16 cellular contexts compared by ENCODE assay signal in genomic region chr2:241092677-241093076, GRCh38. TPM values are rescaled to one million over a fixed set of nuclear protein-coding genes. Genes with fewer than 3 reads are reported as not detected.
DNase-seq lines count a peak whose midpoint lies in the region; TF ChIP-seq lines count a peak whose summit lies in the region.
"Had no signal": no experiment of that assay in that cellular context is flagged by ENCODE, and none has a peak within 500 bp of the region (broad histone marks: within the 10 kb centered on the region; RNA-seq: fewer than 3 reads in every experiment).

No MANE protein-coding gene starts in this region.

- H3K9me3 ChIP-seq in endocrine pancreas (ENCODE audit: control insufficient read depth, low read length): no peaks in the 10 kb centered on the region

- H3K9ac ChIP-seq in endocrine pancreas (ENCODE audit: control insufficient read depth, insufficient read depth, low read length): no peak overlapping the region

- H3K27me3 Mint-ChIP-seq in HFFc6 (ENCODE audit: insufficient read depth) (peaks cover 2% of the 10 kb centered on the region; the same call in 1 of the 2 replicates), osteocyte (ENCODE audit: unreplicated experiment) (no peaks in the 10 kb centered on the region)
- H3K27me3 Mint-ChIP-seq: activated naive CD8-positive, alpha-beta T cell treated with anti-CD3 and anti-CD28 coated beads, Interleukin-2, amount 10 ng/mL, durations not matched to agents 7 days and 5 days had no signal

- no peaks in the 10 kb centered on the region for H3K27me3 ChIP-seq in endocrine pancreas (ENCODE audit: control insufficient read depth, insufficient read depth, low read length)

- H3K9me3 Mint-ChIP-seq in HFFc6 (no peaks in the 10 kb centered on the region), osteocyte (ENCODE audit: unreplicated experiment) (no peaks in the 10 kb centered on the region)
- H3K9me3 Mint-ChIP-seq: activated naive CD8-positive, alpha-beta T cell treated with anti-CD3 and anti-CD28 coated beads, Interleukin-2, amount 10 ng/mL, durations not matched to agents 7 days and 5 days; CD8-positive, alpha-beta memory T cell had no signal

- peak; percentile 68 for DNase-seq in DMS53 (lab: John Stamatoyannopoulos, UW)
- DNase-seq in DMS53 treated with DMSO at 0.1 percent for 48 hours (lab: John Stamatoyannopoulos, UW; ENCODE audit: unreplicated experiment): no peak
- no peak for DNase-seq in HFFc6
- DNase-seq in osteocyte (ENCODE audit: extremely low spot score, unreplicated experiment): no peak
- no peak for DNase-seq in NCI-H1092 (lab: John Stamatoyannopoulos, UW)
- DNase-seq in DMS79 treated with DMSO at 0.1 percent for 48 hours (lab: John Stamatoyannopoulos, UW): no peak
- no peak for DNase-seq in NCI-H2227 (lab: John Stamatoyannopoulos, UW; ENCODE audit: unreplicated experiment)
- DNase-seq: activated naive CD8-positive, alpha-beta T cell treated with anti-CD3 and anti-CD28 coated beads, Interleukin-2, amount 10 ng/mL, durations not matched to agents 7 days and 5 days; CD8-positive, alpha-beta memory T cell; central memory CD4-positive, alpha-beta T cell; HCEC 1CT; NCI-H524 treated with DMSO at 0.1 percent for 48 hours; occipital lobe; small intestine; stimulated activated naive CD4-positive, alpha-beta T cell treated with Interleukin-2 at 50 U/mL for 16 hours had no signal

- H3K4me1 Mint-ChIP-seq in HFFc6 (ENCODE audit: low read depth): peaks cover 8% of the 10 kb centered on the region; the same call in 1 of the 2 replicates
- H3K4me1 Mint-ChIP-seq in osteocyte (ENCODE audit: unreplicated experiment): peaks cover 21% of the 10 kb centered on the region

- peak overlapping the region; percentile 41 for H3K4me3 ChIP-seq in endocrine pancreas (ENCODE audit: control insufficient read depth, insufficient read depth, low read length)

- H3K36me3 Mint-ChIP-seq in HFFc6 (ENCODE audit: low read depth): peaks cover 25% of the 10 kb centered on the region
- peaks cover 46% of the 10 kb centered on the region for H3K36me3 Mint-ChIP-seq in osteocyte (ENCODE audit: unreplicated experiment)

- H3K36me3 ChIP-seq in endocrine pancreas (ENCODE audit: control insufficient read depth, insufficient read depth, low read length): peaks cover 2% of the 10 kb centered on the region

- peaks cover 12% of the 10 kb centered on the region for H3K4me1 ChIP-seq in endocrine pancreas (ENCODE audit: control insufficient read depth, insufficient read depth, low read length)

- TF ChIP-seq CTCF in HFFc6 (IDR thresholded peaks at IDR 0.05) (no peak), osteocyte (IDR thresholded peaks at IDR 0.05) (no peak)

- H3K4me3 Mint-ChIP-seq in HFFc6 (peak overlapping the region; percentile 11; the same call in 1 of the 2 replicates), osteocyte (ENCODE audit: unreplicated experiment) (peak overlapping the region; percentile 26)
- H3K4me3 Mint-ChIP-seq: activated naive CD8-positive, alpha-beta T cell treated with anti-CD3 and anti-CD28 coated beads, Interleukin-2, amount 10 ng/mL, durations not matched to agents 7 days and 5 days; CD8-positive, alpha-beta memory T cell had no signal

- peak overlapping the region; percentile 63 for H3K27ac Mint-ChIP-seq in HFFc6
- peak overlapping the region; percentile 47 for H3K27ac Mint-ChIP-seq in osteocyte (ENCODE audit: unreplicated experiment)
- H3K27ac Mint-ChIP-seq: activated naive CD8-positive, alpha-beta T cell treated with anti-CD3 and anti-CD28 coated beads, Interleukin-2, amount 10 ng/mL, durations not matched to agents 7 days and 5 days had no signal

RNA-seq across cellular contexts. Expression of gene MTERF4, which starts 9.4 kb away (rescaled TPM):
- 10 to 100 TPM; 17.2 to 20.6 (median 17.9) TPM for total RNA-seq in HFFc6 (2021; fragmentation: NEBNext Ultra II Directional; extraction: Animal tissue kit (Norgen Biotek cat#: 25700))
- 32.4 and 36.8 TPM in 2 replicates for total RNA-seq in osteocyte

RNA-seq across cellular contexts. Expression of gene PASK, which starts 56.6 kb away (rescaled TPM):
- 1 to 10 TPM; 3.3 to 7.1 (median 6.0) TPM for total RNA-seq in HFFc6 (2021; fragmentation: NEBNext Ultra II Directional; extraction: Animal tissue kit (Norgen Biotek cat#: 25700))
- 10.2 and 10.5 TPM in 2 replicates for total RNA-seq in osteocyte

RNA-seq across cellular contexts. Expression of gene PPP1R7, which starts 57.6 kb away (rescaled TPM):
- 100 to 1,000 TPM in 3 of 6 experiments, 10 to 100 TPM in 3; 90.6 to 117 (median 103) TPM for total RNA-seq in HFFc6 (2021; fragmentation: NEBNext Ultra II Directional; extraction: Animal tissue kit (Norgen Biotek cat#: 25700))
- total RNA-seq in osteocyte: 51.0 and 55.5 TPM in 2 replicates
